ENCODE assay signal across 28 cellular contexts in the genomic region with DNA sequence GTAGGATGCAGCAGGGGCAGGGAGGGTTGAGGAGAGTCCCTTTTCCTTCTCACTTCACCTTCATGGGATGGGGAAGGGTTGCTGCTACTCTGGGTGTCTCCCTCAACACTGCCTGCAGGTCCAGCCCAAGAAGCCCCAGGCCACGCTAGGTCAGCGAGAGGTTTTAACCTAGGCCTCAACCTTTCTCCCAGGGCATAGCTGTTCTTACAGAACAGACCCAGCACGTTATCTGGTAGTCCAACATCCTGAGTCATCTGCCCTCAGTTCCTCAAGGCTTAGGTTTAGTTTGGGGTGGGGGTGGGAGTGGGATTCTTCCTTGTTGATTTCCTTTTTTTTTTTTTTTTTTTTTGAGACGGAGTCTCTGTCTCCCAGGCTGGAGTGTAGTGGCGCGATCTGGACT. TPM values are rescaled to one million over a fixed set of nuclear protein-coding genes. Genes with fewer than 3 reads are reported as not detected.
DNase-seq lines count a peak whose midpoint lies in the region; ATAC-seq and TF ChIP-seq lines count a peak whose summit lies in the region.
"Had no signal": no experiment of that assay in that cellular context is flagged by ENCODE, and none has a peak within 500 bp of the region (broad histone marks: within the 10 kb centered on the region; RNA-seq: fewer than 3 reads in every experiment).

No MANE protein-coding gene starts in this region.

- H3K27me3 Mint-ChIP-seq in CD4-positive, CD25-positive, alpha-beta regulatory T cell, result no peaks in the 10 kb centered on the region
- H3K27me3 Mint-ChIP-seq in brain, result peaks cover 3% of the 10 kb centered on the region
- no peaks in the 10 kb centered on the region for H3K27me3 Mint-ChIP-seq in mesothelial cell of epicardium (ENCODE audit: low read depth)
- no peaks in the 10 kb centered on the region for H3K27me3 Mint-ChIP-seq in endodermal cell (ENCODE audit: insufficient read depth)
- no peaks in the 10 kb centered on the region for H3K27me3 Mint-ChIP-seq in stimulated activated naive B cell treated with anti-CD40 and anti-IgM and Interleukin-4, amounts not matched to agents 10 μg/mL and 1 μg/mL and 100 μg/mL, for 72 hours
- H3K27me3 Mint-ChIP-seq: activated naive CD8-positive, alpha-beta T cell treated with anti-CD3 and anti-CD28 coated beads for 36 hours; natural killer cell treated with Interleukin-12 subunit alpha and Interleukin-12 subunit beta and Interleukin-15 and Interleukin-18, amount 100 ng/mL, for 72 hours had no signal

- H3K4me1 Mint-ChIP-seq in CD4-positive, CD25-positive, alpha-beta regulatory T cell, result peaks cover 4 to 43% (median 23%) of the 10 kb centered on the region in 4 donors
- peaks cover 41% of the 10 kb centered on the region for H3K4me1 Mint-ChIP-seq in brain
- H3K4me1 Mint-ChIP-seq in mesothelial cell of epicardium, result peaks cover 31% of the 10 kb centered on the region
- peaks cover 17% of the 10 kb centered on the region for H3K4me1 Mint-ChIP-seq in endodermal cell
- H3K4me1 Mint-ChIP-seq in stimulated activated naive B cell treated with anti-CD40 and anti-IgM and Interleukin-4, amounts not matched to agents 10 μg/mL and 1 μg/mL and 100 μg/mL, for 72 hours, result peaks cover 15 to 27% of the 10 kb centered on the region in 2 donors

- TF ChIP-seq CTCF in brain (conservative IDR thresholded peaks at IDR 0.05) (no peak), mesothelial cell of epicardium (IDR thresholded peaks at IDR 0.05; ENCODE audit: unreplicated experiment) (no peak), endodermal cell (conservative IDR thresholded peaks at IDR 0.05) (no peak)

- no peaks in the 10 kb centered on the region for H3K9me3 ChIP-seq in CD4-positive, CD25-positive, alpha-beta regulatory T cell (ENCODE audit: control insufficient read depth in 2 of 2, low read length in 2 of 2)
- no peaks in the 10 kb centered on the region for H3K9me3 ChIP-seq in endodermal cell (ENCODE audit: control insufficient read depth, low read length)
- H3K9me3 ChIP-seq: heart left ventricle, vagina had no signal

- H3K27ac Mint-ChIP-seq in CD4-positive, CD25-positive, alpha-beta regulatory T cell, result peak overlapping the region; percentile 70 to 94 (median 88)
- H3K27ac Mint-ChIP-seq in brain, result peak overlapping the region in 4 of 5 experiments; percentile 52 to 78 (median 68)
- peak overlapping the region; percentile 75 for H3K27ac Mint-ChIP-seq in mesothelial cell of epicardium
- H3K27ac Mint-ChIP-seq in endodermal cell, result no peak overlapping the region
- no peak overlapping the region for H3K27ac Mint-ChIP-seq in stimulated activated naive B cell treated with anti-CD40 and anti-IgM and Interleukin-4, amounts not matched to agents 10 μg/mL and 1 μg/mL and 100 μg/mL, for 72 hours
- H3K27ac Mint-ChIP-seq: activated naive CD8-positive, alpha-beta T cell treated with anti-CD3 and anti-CD28 coated beads for 36 hours; natural killer cell treated with Interleukin-12 subunit alpha and Interleukin-12 subunit beta and Interleukin-15 and Interleukin-18, amount 100 ng/mL, for 72 hours had no signal

- H3K4me3 ChIP-seq in CD4-positive, CD25-positive, alpha-beta regulatory T cell (ENCODE audit: low read depth, low read length), result no peak overlapping the region
- H3K4me3 ChIP-seq in endodermal cell (ENCODE audit: low read length), result no peak overlapping the region
- H3K4me3 ChIP-seq: heart left ventricle, skin epidermis, vagina had no signal

- no peak overlapping the region for H3K9ac ChIP-seq in endodermal cell (ENCODE audit: extremely low read depth, low read length, poor library complexity, severe bottlenecking)

- H3K9me3 Mint-ChIP-seq in CD4-positive, CD25-positive, alpha-beta regulatory T cell, result no peaks in the 10 kb centered on the region
- no peaks in the 10 kb centered on the region for H3K9me3 Mint-ChIP-seq in brain
- H3K9me3 Mint-ChIP-seq in mesothelial cell of epicardium, result no peaks in the 10 kb centered on the region
- no peaks in the 10 kb centered on the region for H3K9me3 Mint-ChIP-seq in endodermal cell
- no peaks in the 10 kb centered on the region for H3K9me3 Mint-ChIP-seq in stimulated activated naive B cell treated with anti-CD40 and anti-IgM and Interleukin-4, amounts not matched to agents 10 μg/mL and 1 μg/mL and 100 μg/mL, for 72 hours
- H3K9me3 Mint-ChIP-seq: activated naive CD8-positive, alpha-beta T cell treated with anti-CD3 and anti-CD28 coated beads for 36 hours; activated T-helper 1 cell treated with anti-CD3 and anti-CD28 coated beads, Interleukin-12 subunit alpha, Interleukin-12 subunit beta, Interleukin-2, Interleukin-4 antibody, amounts not matched to agents 30 ng/mL and 10 ng/mL and 1 ng/mL, durations not matched to agents 14 hours and 24 hours and 36 hours; natural killer cell treated with Interleukin-12 subunit alpha and Interleukin-12 subunit beta and Interleukin-15 and Interleukin-18, amount 100 ng/mL, for 72 hours had no signal

- peaks cover 25% of the 10 kb centered on the region for H3K4me1 ChIP-seq in CD4-positive, CD25-positive, alpha-beta regulatory T cell (ENCODE audit: control insufficient read depth, insufficient read depth, low read length, poor library complexity, severe bottlenecking)
- H3K4me1 ChIP-seq in endodermal cell (ENCODE audit: control insufficient read depth, insufficient read depth, low read length), result no peaks in the 10 kb centered on the region

- H3K27me3 ChIP-seq in CD4-positive, CD25-positive, alpha-beta regulatory T cell (ENCODE audit: control insufficient read depth, insufficient read depth, low read length), result no peaks in the 10 kb centered on the region
- no peaks in the 10 kb centered on the region for H3K27me3 ChIP-seq in endodermal cell (ENCODE audit: control insufficient read depth, insufficient read depth, low read length, poor library complexity, severe bottlenecking)
- H3K27me3 ChIP-seq: heart left ventricle, vagina had no signal

- H3K36me3 Mint-ChIP-seq in CD4-positive, CD25-positive, alpha-beta regulatory T cell, result peaks cover 14% of the 10 kb centered on the region
- H3K36me3 Mint-ChIP-seq in brain, result peaks cover 10% of the 10 kb centered on the region
- H3K36me3 Mint-ChIP-seq in mesothelial cell of epicardium, result no peaks in the 10 kb centered on the region
- H3K36me3 Mint-ChIP-seq in endodermal cell (ENCODE audit: low read depth), result peaks cover 17% of the 10 kb centered on the region
- peaks cover 14 to 21% of the 10 kb centered on the region in 2 donors for H3K36me3 Mint-ChIP-seq in stimulated activated naive B cell treated with anti-CD40 and anti-IgM and Interleukin-4, amounts not matched to agents 10 μg/mL and 1 μg/mL and 100 μg/mL, for 72 hours
- H3K36me3 Mint-ChIP-seq: natural killer cell treated with Interleukin-12 subunit alpha and Interleukin-12 subunit beta and Interleukin-15 and Interleukin-18, amount 100 ng/mL, for 72 hours had no signal

- H3K36me3 ChIP-seq in CD4-positive, CD25-positive, alpha-beta regulatory T cell (ENCODE audit: control insufficient read depth, insufficient read depth, low read length), result peaks cover 17% of the 10 kb centered on the region
- H3K36me3 ChIP-seq in endodermal cell (ENCODE audit: control insufficient read depth, insufficient read depth, low read length), result peaks cover 21% of the 10 kb centered on the region

- ATAC-seq in CD4-positive, CD25-positive, alpha-beta regulatory T cell (ENCODE audit: low read depth in 2 of 2), result no peak
- ATAC-seq in stimulated activated naive B cell treated with anti-CD40 and anti-IgM and Interleukin-4, amounts not matched to agents 10 μg/mL and 1 μg/mL and 100 μg/mL, for 72 hours (replicated peaks), result no peak
- ATAC-seq in HG03095 (IDR thresholded peaks at IDR 0.05; ENCODE audit: unreplicated experiment), result no peak
- ATAC-seq: heart left ventricle had no signal

- WGBS in endodermal cell (ENCODE audit: insufficient coverage in 1 of 2, insufficient read length in 1 of 2), 2 experiments, result 95 to 100% methylated on average over 3 to 6 of the region's 6 CpGs

- H3K4me3 Mint-ChIP-seq in CD4-positive, CD25-positive, alpha-beta regulatory T cell, result peak overlapping the region in 2 of 4 donors; percentile 27 to 52
- H3K4me3 Mint-ChIP-seq in brain (no peak overlapping the region), mesothelial cell of epicardium (no peak overlapping the region), endodermal cell (no peak overlapping the region)
- H3K4me3 Mint-ChIP-seq in stimulated activated naive B cell treated with anti-CD40 and anti-IgM and Interleukin-4, amounts not matched to agents 10 μg/mL and 1 μg/mL and 100 μg/mL, for 72 hours, result no peak overlapping the region
- H3K4me3 Mint-ChIP-seq: activated naive CD8-positive, alpha-beta T cell treated with anti-CD3 and anti-CD28 coated beads for 36 hours; activated T-helper 1 cell treated with anti-CD3 and anti-CD28 coated beads, Interleukin-12 subunit alpha, Interleukin-12 subunit beta, Interleukin-2, Interleukin-4 antibody, amounts not matched to agents 30 ng/mL and 10 ng/mL and 1 ng/mL, durations not matched to agents 14 hours and 24 hours and 36 hours had no signal

- H3K27ac ChIP-seq in CD4-positive, CD25-positive, alpha-beta regulatory T cell (ENCODE audit: insufficient read depth, low read length, poor library complexity, severe bottlenecking), result no peak overlapping the region
- H3K27ac ChIP-seq in endodermal cell (ENCODE audit: low read depth, low read length), result no peak overlapping the region
- H3K27ac ChIP-seq: C4-2B, vagina had no signal

- DNase-seq in CD4-positive, CD25-positive, alpha-beta regulatory T cell, result no peak
- DNase-seq in ELF-1 (ENCODE audit: low read depth, low spot score), result peak; percentile 58
- DNase-seq in mesothelial cell of epicardium (ENCODE audit: low spot score in 2 of 2, unreplicated experiment in 2 of 2), result no peak
- DNase-seq in endodermal cell, result no peak
- DNase-seq in stimulated activated naive B cell treated with anti-CD40 and anti-IgM and Interleukin-4, amounts not matched to agents 10 μg/mL and 1 μg/mL and 100 μg/mL, for 72 hours, result no peak
- DNase-seq: activated naive CD8-positive, alpha-beta T cell treated with anti-CD3 and anti-CD28 coated beads for 36 hours; cerebellar nuclear complex; DMS 273 treated with DMSO at 0.1 percent for 48 hours; effector CD4-positive, alpha-beta T cell; foreskin fibroblast; heart left ventricle; NCI-H1436 treated with DMSO at 0.1 percent for 48 hours; NCI-H2107; NCI-H510A; NK-92 treated with Interleukin-12 subunit alpha and Interleukin-12 subunit beta, amount 100 ng/mL, for 24 hours; SHP77 treated with DMSO at 0.1 percent for 48 hours; stimulated activated CD4-positive, alpha-beta T cell treated with anti-CD3 and anti-CD28 coated beads, Interleukin-2, amount 100 ng/mL, for 24 hours; SW 1271 had no signal

RNA-seq across cellular contexts. Expression of gene LRRC73, which starts 15.8 kb away (rescaled TPM):
- 0.30 TPM for total RNA-seq in CD4-positive, CD25-positive, alpha-beta regulatory T cell
- not detected for polyA plus RNA-seq in CD4-positive, CD25-positive, alpha-beta regulatory T cell
- 6.2 TPM for polyA plus RNA-seq in brain (ENCODE audit: insufficient read depth, low read depth, low replicate concordance)
- total RNA-seq in mesothelial cell of epicardium (0.58 to 0.72 TPM (median 0.60 TPM) in 3 replicates), endodermal cell (under 1 TPM; 0.46 to 0.64 TPM)
- polyA plus RNA-seq in endodermal cell (2013, experiment 1 of 2), result 1.2 TPM
- polyA plus RNA-seq in endodermal cell (2013, experiment 2 of 2), result 1.4 TPM
- total RNA-seq: vagina had no signal

RNA-seq across cellular contexts. Expression of gene TJAP1, which starts 17.0 kb away (rescaled TPM):
- 36.3 TPM for total RNA-seq in CD4-positive, CD25-positive, alpha-beta regulatory T cell
- 1 to 10 TPM; 5.5 to 9.5 (median 6.6) TPM for polyA plus RNA-seq in CD4-positive, CD25-positive, alpha-beta regulatory T cell
- polyA plus RNA-seq in brain (ENCODE audit: insufficient read depth, low read depth, low replicate concordance), result 29.1 TPM
- total RNA-seq in mesothelial cell of epicardium (45.9 to 52.7 TPM (median 49.7 TPM) in 3 replicates), endodermal cell (10 to 100 TPM; 44.3 to 50.2 TPM)
- 42.1 TPM for polyA plus RNA-seq in endodermal cell (2013, experiment 1 of 2)
- polyA plus RNA-seq in endodermal cell (2013, experiment 2 of 2), result 33.3 TPM

RNA-seq across cellular contexts. Expression of gene YIPF3, which starts 22.4 kb away (rescaled TPM):
- total RNA-seq in CD4-positive, CD25-positive, alpha-beta regulatory T cell, result 59.2 TPM
- 100 to 1,000 TPM; 101 to 135 (median 117) TPM for polyA plus RNA-seq in CD4-positive, CD25-positive, alpha-beta regulatory T cell
- polyA plus RNA-seq in brain (ENCODE audit: insufficient read depth, low read depth, low replicate concordance), result 279 TPM
- 107 to 112 TPM (median 111 TPM) in 3 replicates for total RNA-seq in mesothelial cell of epicardium
- 100 to 1,000 TPM in 1 of 2 donors, 10 to 100 TPM in 1; 87.7 to 103 TPM for total RNA-seq in endodermal cell
- 117 TPM for polyA plus RNA-seq in endodermal cell (2013, experiment 1 of 2)
- polyA plus RNA-seq in endodermal cell (2013, experiment 2 of 2), result 99.9 TPM

RNA-seq across cellular contexts. Expression of gene POLR1C, which starts 22.6 kb away (rescaled TPM):
- total RNA-seq in CD4-positive, CD25-positive, alpha-beta regulatory T cell, result 26.8 TPM
- polyA plus RNA-seq in CD4-positive, CD25-positive, alpha-beta regulatory T cell, result 10 to 100 TPM in 2 of 4 donors, 1 to 10 TPM in 2; 8.4 to 20.5 (median 11.5) TPM
- polyA plus RNA-seq in brain (ENCODE audit: insufficient read depth, low read depth, low replicate concordance), result 29.6 TPM
- total RNA-seq in mesothelial cell of epicardium (39.5 to 43.4 TPM (median 41.3 TPM) in 3 replicates), endodermal cell (10 to 100 TPM; 37.6 to 44.2 TPM)
- 35.3 TPM for polyA plus RNA-seq in endodermal cell (2013, experiment 1 of 2)
- 27.4 TPM for polyA plus RNA-seq in endodermal cell (2013, experiment 2 of 2)

RNA-seq across cellular contexts. Expression of gene DLK2, which starts 39.0 kb away (rescaled TPM):
- total RNA-seq in CD4-positive, CD25-positive, alpha-beta regulatory T cell, result 0.76 TPM
- under 1 TPM in 3 of 4 donors, not detected in 1; 0.20 to 0.87 (median 0.70) TPM for polyA plus RNA-seq in CD4-positive, CD25-positive, alpha-beta regulatory T cell
- polyA plus RNA-seq in brain (ENCODE audit: insufficient read depth, low read depth, low replicate concordance), result 1.9 TPM
- total RNA-seq in mesothelial cell of epicardium (3.5 to 4.7 TPM (median 4.1 TPM) in 3 replicates), endodermal cell (not detected)
- polyA plus RNA-seq in endodermal cell (2013, experiment 1 of 2), result 0.68 TPM
- polyA plus RNA-seq in endodermal cell (2013, experiment 2 of 2), result 0.46 TPM
- total RNA-seq: left lobe of liver, mesenteric fat pad, osteoblast had no signal

Comparison
In these comparisons a context has a peak if more than half of its experiments do, and no peak if none do; other contexts are left out.
1. H3K27ac Mint-ChIP-seq: peak in CD4-positive, CD25-positive, alpha-beta regulatory T cell (3 of 3), brain (4 of 5) and mesothelial cell of epicardium (single experiment); none in endodermal cell (single experiment) and stimulated activated naive B cell treated with anti-CD40 and anti-IgM and Interleukin-4, amounts not matched to agents 10 μg/mL and 1 μg/mL and 100 μg/mL, for 72 hours (single experiment).